10 cellular contexts compared by ENCODE assay signal in the genomic region with DNA sequence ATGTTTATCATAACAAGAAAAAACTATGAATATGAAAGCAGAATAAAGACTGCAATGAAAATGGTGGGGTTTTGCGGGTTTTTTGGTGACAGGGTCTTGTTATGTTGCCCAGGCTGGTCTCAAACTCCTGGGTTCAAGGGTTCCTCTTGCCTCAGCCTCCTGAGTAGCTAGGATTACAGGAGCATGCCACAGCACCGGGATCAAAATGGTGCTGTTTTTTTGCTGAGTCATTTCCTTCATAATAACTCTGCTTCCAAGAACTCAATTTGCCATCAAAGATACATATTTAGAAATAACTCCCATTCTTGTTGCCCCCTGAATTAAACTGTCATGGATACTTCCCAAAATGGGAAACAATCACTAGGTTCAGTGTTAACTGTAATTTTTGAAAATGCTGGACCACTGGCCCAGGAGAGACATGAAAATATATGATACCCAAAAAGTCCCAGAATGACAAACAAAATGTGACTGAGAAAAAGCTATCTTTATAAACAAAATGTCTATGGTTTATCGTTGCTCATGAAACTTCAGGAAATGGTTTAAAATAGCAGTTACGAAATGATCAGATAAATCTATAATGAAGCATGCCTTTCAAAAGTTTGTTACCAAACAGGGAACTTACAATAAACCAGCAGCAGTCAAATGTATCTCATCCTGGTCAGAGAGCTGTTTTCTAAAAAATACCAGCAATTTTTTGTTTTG. TPM values are rescaled to one million over a fixed set of nuclear protein-coding genes. Genes with fewer than 3 reads are reported as not detected.
A peak's percentile ranks its signal among the peaks of the same experiment; 100 is the strongest.
DNase-seq lines count a peak whose midpoint lies in the region; ATAC-seq, FAIRE-seq and TF ChIP-seq lines count a peak whose summit lies in the region.
"Had no signal": no experiment of that assay in that cellular context is flagged by ENCODE, and none has a peak within 500 bp of the region (broad histone marks: within the 10 kb centered on the region; RNA-seq: fewer than 3 reads in every experiment).

No MANE protein-coding gene starts in this region.

- peaks cover 88% of the 10 kb centered on the region for H3K79me2 ChIP-seq in osteoblast (ENCODE audit: insufficient read depth, low read length)

- H4K20me1 ChIP-seq in osteoblast (ENCODE audit: insufficient read depth, low read length), result peaks cover 3% of the 10 kb centered on the region

- H3K4me3 ChIP-seq in osteoblast (ENCODE audit: insufficient read depth, low read length), result peak overlapping the region; percentile 2

- ATAC-seq in GM18505 (IDR thresholded peaks at IDR 0.05; ENCODE audit: unreplicated experiment), result no peak

- no peak for TF ChIP-seq POLR2A in GM12892 (IDR thresholded peaks at IDR 0.05; ENCODE audit: low read depth, low read length)
- TF ChIP-seq POLR2A in GM18505 (IDR thresholded peaks at IDR 0.05; ENCODE audit: borderline replicate concordance, extremely low read depth, insufficient read depth, insufficient read length), result no peak

- DNase-seq in GM12892 (ENCODE audit: insufficient read length) (no peak), OCI-M1 (lab: John Stamatoyannopoulos, UW) (peak; percentile 93), osteoblast (ENCODE audit: insufficient read length, low spot score, missing footprints) (no peak), activated gamma-delta T cell treated with Interleukin-2 at 50 U/mL for 16 hours (no peak), NCI-H226 (no peak), NCI-H2081 (lab: John Stamatoyannopoulos, UW) (no peak)

- H3K9me3 ChIP-seq in osteoblast (ENCODE audit: low read depth, low read length), result no peaks in the 10 kb centered on the region

- H3K27me3 ChIP-seq in osteoblast (ENCODE audit: insufficient read depth, low read length), result no peaks in the 10 kb centered on the region

- H3K4me2 ChIP-seq in osteoblast (ENCODE audit: insufficient read depth, low read length), result peak overlapping the region; percentile 46

- FAIRE-seq in GM12892 (lab: Jason Lieb, UNC), result peak; percentile 84
- FAIRE-seq: islet of Langerhans, TTC549 had no signal

- peak overlapping the region; percentile 11 for H2AFZ ChIP-seq in osteoblast (ENCODE audit: low read length)

- no peaks in the 10 kb centered on the region for H3K36me3 ChIP-seq in osteoblast (ENCODE audit: insufficient read depth, low read length)

- peaks cover 22% of the 10 kb centered on the region for H3K4me1 ChIP-seq in osteoblast (ENCODE audit: insufficient read depth, low read length)

- TF ChIP-seq CTCF in osteoblast (IDR thresholded peaks at IDR 0.05; ENCODE audit: extremely low read depth, low read depth, low read length), result no peak

- peak overlapping the region; percentile 40 for H3K27ac ChIP-seq in cingulate gyrus (ENCODE audit: low read depth, low read length)
- H3K27ac ChIP-seq in osteoblast (ENCODE audit: low read depth, low read length), result peak overlapping the region; percentile 78

RNA-seq across cellular contexts. Expression of gene ILRUN, which starts 32.1 kb away (rescaled TPM):
- 49.9 TPM for polyA plus RNA-seq in GM12892 (2012; ENCODE audit: missing spikeins)
- 38.0 and 38.3 TPM in 2 replicates for total RNA-seq in osteoblast
